1 cellular context compared by ENCODE assay signal in the genomic region with DNA sequence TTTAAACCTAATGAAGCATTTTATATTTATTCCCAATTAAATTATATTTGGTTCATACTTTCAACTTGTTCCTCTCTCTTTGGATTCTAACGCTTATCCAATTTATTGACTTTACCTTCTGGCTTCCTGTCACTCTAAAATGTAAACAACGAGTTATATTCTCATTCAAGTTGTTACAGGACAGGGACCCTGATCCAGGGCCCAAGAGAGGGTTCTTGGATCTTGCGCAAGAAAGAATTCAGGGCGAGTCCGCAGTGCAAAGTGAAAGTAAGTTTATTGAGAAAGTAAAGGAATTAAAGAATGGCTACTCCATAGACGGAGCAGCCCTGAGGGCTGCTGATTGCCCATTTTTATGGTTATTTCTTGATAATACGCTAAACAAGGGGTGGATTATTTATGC.
TF ChIP-seq lines count a peak whose summit lies in the region.

No MANE protein-coding gene starts in this region.

TF ChIP-seq in HepG2, 621 proteins besides CTCF, POLR2A, EP300 and RAD21 (continued from another document):
- TF ChIP-seq, protein P1, sequence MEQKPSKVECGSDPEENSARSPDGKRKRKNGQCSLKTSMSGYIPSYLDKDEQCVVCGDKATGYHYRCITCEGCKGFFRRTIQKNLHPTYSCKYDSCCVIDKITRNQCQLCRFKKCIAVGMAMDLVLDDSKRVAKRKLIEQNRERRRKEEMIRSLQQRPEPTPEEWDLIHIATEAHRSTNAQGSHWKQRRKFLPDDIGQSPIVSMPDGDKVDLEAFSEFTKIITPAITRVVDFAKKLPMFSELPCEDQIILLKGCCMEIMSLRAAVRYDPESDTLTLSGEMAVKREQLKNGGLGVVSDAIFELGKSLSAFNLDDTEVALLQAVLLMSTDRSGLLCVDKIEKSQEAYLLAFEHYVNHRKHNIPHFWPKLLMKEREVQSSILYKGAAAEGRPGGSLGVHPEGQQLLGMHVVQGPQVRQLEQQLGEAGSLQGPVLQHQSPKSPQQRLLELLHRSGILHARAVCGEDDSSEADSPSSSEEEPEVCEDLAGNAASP (CRISPR knock-in tag; IDR thresholded peaks at IDR 0.05; ENCODE audit: borderline replicate concordance) = no peak
- TF ChIP-seq RCOR2 (CRISPR knock-in tag; IDR thresholded peaks at IDR 0.05) (no peak), HDAC6 (IDR thresholded peaks at IDR 0.05; ENCODE audit: low read depth, low read length) (no peak), CEBPB (IDR thresholded peaks at IDR 0.05; ENCODE audit: borderline replicate concordance, low read depth, low read length) (peak; percentile 69; the same call in 1 of the 2 replicates), RFXANK (CRISPR knock-in tag; IDR thresholded peaks at IDR 0.05) (no peak), TMF1 (CRISPR knock-in tag; IDR thresholded peaks at IDR 0.05; ENCODE audit: low read depth) (no peak), CEBPG (CRISPR knock-in tag; IDR thresholded peaks at IDR 0.05) (peak; percentile 65), ZNF629 (CRISPR knock-in tag; conservative IDR thresholded peaks at IDR 0.05) (no peak), TCF7 (IDR thresholded peaks at IDR 0.05; ENCODE audit: low read depth) (no peak)
- TF ChIP-seq, protein P2, sequence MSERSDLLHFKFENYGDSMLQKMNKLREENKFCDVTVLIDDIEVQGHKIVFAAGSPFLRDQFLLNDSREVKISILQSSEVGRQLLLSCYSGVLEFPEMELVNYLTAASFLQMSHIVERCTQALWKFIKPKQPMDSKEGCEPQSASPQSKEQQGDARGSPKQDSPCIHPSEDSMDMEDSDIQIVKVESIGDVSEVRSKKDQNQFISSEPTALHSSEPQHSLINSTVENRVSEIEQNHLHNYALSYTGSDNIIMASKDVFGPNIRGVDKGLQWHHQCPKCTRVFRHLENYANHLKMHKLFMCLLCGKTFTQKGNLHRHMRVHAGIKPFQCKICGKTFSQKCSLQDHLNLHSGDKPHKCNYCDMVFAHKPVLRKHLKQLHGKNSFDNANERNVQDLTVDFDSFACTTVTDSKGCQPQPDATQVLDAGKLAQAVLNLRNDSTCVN (CRISPR knock-in tag; IDR thresholded peaks at IDR 0.05; ENCODE audit: borderline replicate concordance) = no peak
- TF ChIP-seq, protein P3, sequence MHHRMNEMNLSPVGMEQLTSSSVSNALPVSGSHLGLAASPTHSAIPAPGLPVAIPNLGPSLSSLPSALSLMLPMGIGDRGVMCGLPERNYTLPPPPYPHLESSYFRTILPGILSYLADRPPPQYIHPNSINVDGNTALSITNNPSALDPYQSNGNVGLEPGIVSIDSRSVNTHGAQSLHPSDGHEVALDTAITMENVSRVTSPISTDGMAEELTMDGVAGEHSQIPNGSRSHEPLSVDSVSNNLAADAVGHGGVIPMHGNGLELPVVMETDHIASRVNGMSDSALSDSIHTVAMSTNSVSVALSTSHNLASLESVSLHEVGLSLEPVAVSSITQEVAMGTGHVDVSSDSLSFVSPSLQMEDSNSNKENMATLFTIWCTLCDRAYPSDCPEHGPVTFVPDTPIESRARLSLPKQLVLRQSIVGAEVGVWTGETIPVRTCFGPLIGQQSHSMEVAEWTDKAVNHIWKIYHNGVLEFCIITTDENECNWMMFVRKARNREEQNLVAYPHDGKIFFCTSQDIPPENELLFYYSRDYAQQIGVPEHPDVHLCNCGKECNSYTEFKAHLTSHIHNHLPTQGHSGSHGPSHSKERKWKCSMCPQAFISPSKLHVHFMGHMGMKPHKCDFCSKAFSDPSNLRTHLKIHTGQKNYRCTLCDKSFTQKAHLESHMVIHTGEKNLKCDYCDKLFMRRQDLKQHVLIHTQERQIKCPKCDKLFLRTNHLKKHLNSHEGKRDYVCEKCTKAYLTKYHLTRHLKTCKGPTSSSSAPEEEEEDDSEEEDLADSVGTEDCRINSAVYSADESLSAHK (CRISPR knock-in tag; IDR thresholded peaks at IDR 0.05; ENCODE audit: borderline replicate concordance) = no peak
TF ChIP-seq in HepG2: peak in this region for 8.
